17 cellular contexts compared by ENCODE assay signal in the genomic region with DNA sequence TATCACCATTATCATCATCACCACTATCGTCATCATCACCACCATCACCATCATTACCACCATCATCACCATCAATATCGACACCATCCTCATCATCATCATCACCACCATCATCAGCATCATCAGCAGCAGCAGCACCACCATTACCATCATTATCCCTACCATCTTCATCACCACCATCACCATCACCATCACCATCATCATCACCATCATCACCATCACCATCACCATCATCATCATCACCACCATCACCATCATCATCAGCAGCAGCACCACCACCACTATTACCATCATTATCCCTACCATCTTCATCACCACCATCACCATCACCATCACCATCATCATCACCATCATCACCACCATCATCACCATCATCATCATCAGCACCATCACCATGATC. TPM values are rescaled to one million over a fixed set of nuclear protein-coding genes. Genes with fewer than 3 reads are reported as not detected.
"Had no signal": no experiment of that assay in that cellular context is flagged by ENCODE, and none has a peak within 500 bp of the region (broad histone marks: within the 10 kb centered on the region; RNA-seq: fewer than 3 reads in every experiment).

No MANE protein-coding gene starts in this region.

RNA-seq across cellular contexts. Expression of a gene that starts 15.9 kb away (rescaled TPM):
- total RNA-seq: esophagus squamous epithelium, gastrocnemius medialis, glomerular endothelial cell, lung microvascular endothelial cell, mesenteric fat pad had no signal

RNA-seq across cellular contexts. Expression of a gene that starts 54.0 kb away (rescaled TPM):
- polyA plus RNA-seq: keratinocyte had no signal

RNA-seq across cellular contexts. Expression of a gene that starts 58.3 kb away (rescaled TPM):
- total RNA-seq: dermis microvascular lymphatic vessel endothelial cell, endodermal cell, esophagus mucosa, gastrocnemius medialis, glomerular endothelial cell, heart right ventricle, kidney epithelial cell, left cardiac atrium, left ventricle myocardium superior, lower leg skin, lower lobe of right lung, lung microvascular endothelial cell, mesenteric fat pad, mesothelial cell of epicardium, myocyte had no signal
- polyA plus RNA-seq: keratinocyte had no signal
